In the genomic region with DNA sequence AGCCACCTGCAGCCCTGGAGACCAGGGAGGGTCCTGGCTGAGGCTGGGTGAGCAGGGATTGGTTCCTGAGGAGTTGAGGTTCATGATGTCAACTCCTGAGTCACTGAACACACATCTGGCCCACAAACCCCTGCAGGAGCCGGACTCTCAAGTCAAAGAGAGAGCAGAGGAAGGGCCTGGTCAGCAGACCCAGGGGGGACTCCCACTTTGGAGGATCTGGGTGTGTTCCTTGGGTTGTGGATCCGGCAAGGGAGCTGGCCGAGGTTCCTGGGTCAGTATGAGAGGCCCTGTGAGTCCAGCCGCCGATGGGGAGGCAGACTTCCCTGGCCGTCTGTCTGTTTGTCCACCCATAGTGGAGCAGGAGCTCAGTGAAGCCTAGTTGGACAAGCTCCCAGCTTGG, we compare ENCODE assay signal across 29 cellular contexts. TPM values are rescaled to one million over a fixed set of nuclear protein-coding genes. Genes with fewer than 3 reads are reported as not detected.
"Had no signal": no experiment of that assay in that cellular context is flagged by ENCODE, and none has a peak within 500 bp of the region (broad histone marks: within the 10 kb centered on the region; RNA-seq: fewer than 3 reads in every experiment).

No MANE protein-coding gene starts in this region.

- H3K4me3 ChIP-seq: dorsolateral prefrontal cortex, esophagus muscularis mucosa, gastroesophageal sphincter, sigmoid colon, smooth muscle cell, stomach, suprapubic skin, tibial nerve had no signal

- H3K36me3 ChIP-seq: brain microvascular endothelial cell, esophagus muscularis mucosa, gastroesophageal sphincter, sigmoid colon, stomach, suprapubic skin, tibial nerve, WERI-Rb-1 had no signal

- ATAC-seq: activated CD8-positive, alpha-beta memory T cell treated with anti-CD3 and anti-CD28 coated beads, Interleukin-2, amount 10 ng/mL, durations not matched to agents 7 days and 5 days; activated CD8-positive, alpha-beta T cell treated with anti-CD3 and anti-CD28 coated beads for 36 hours; gastroesophageal sphincter; left cardiac atrium; stimulated activated memory B cell treated with anti-CD40 and anti-IgM and Interleukin-4, amounts not matched to agents 10 μg/mL and 1 μg/mL and 100 μg/mL, for 72 hours had no signal

- H3K9me3 ChIP-seq: sigmoid colon, suprapubic skin had no signal

- DNase-seq: activated CD4-positive, alpha-beta T cell treated with anti-CD3 and anti-CD28 coated beads, Interleukin-2, amount 10 ng/mL, durations not matched to agents 7 days and 5 days; activated CD4-positive, CD25-positive, alpha-beta regulatory T cell treated with anti-CD3 and anti-CD28 coated beads, Interleukin-2, amount 50 U/mL, for 72 hours; activated CD8-positive, alpha-beta memory T cell treated with anti-CD3 and anti-CD28 coated beads, Interleukin-2, amount 10 ng/mL, durations not matched to agents 7 days and 5 days; activated CD8-positive, alpha-beta T cell treated with anti-CD3 and anti-CD28 coated beads for 36 hours; activated effector memory CD4-positive, alpha-beta T cell treated with anti-CD3 and anti-CD28 coated beads, Interleukin-2, amount 50 U/mL, for 16 hours; activated naive CD4-positive, alpha-beta T cell treated with anti-CD3 and anti-CD28 coated beads, Interleukin-2, amount 10 ng/mL, durations not matched to agents 7 days and 5 days; activated T-cell treated with anti-CD3 and anti-CD28 coated beads for 4 hours; brain microvascular endothelial cell; central memory CD4-positive, alpha-beta T cell; dorsolateral prefrontal cortex; islet precursor cell; left cardiac atrium; mesendoderm; naive B cell; occipital lobe; sigmoid colon; stimulated activated CD4-positive, alpha-beta T cell treated with anti-CD3 and anti-CD28 coated beads, Interleukin-15, amount 100 ng/mL, for 24 hours; stomach; WERI-Rb-1 had no signal

- FAIRE-seq: colon, TTC549 had no signal

- H3K27ac ChIP-seq: brain microvascular endothelial cell, dorsolateral prefrontal cortex, esophagus muscularis mucosa, gastroesophageal sphincter, sigmoid colon, stomach, suprapubic skin, tibial nerve, WERI-Rb-1 had no signal

RNA-seq across cellular contexts. Expression of a gene that starts 4.0 kb away (rescaled TPM):
- total RNA-seq: activated CD4-positive, alpha-beta T cell treated with anti-CD3 and anti-CD28 coated beads, Interleukin-2, amount 10 ng/mL, durations not matched to agents 7 days and 5 days; activated CD8-positive, alpha-beta memory T cell treated with anti-CD3 and anti-CD28 coated beads, Interleukin-2, amount 10 ng/mL, durations not matched to agents 7 days and 5 days; activated CD8-positive, alpha-beta T cell treated with anti-CD3 and anti-CD28 coated beads for 36 hours; esophagus muscularis mucosa; gastroesophageal sphincter; mucosa of gallbladder; smooth muscle cell had no signal
- polyA plus RNA-seq: neural cell, stomach had no signal
